ENCODE assay signal across 15 cellular contexts in genomic region chr5:34570143-34570542, GRCh38.
DNase-seq lines count a peak whose midpoint lies in the region; ATAC-seq and TF ChIP-seq lines count a peak whose summit lies in the region.
"Had no signal": no experiment of that assay in that cellular context is flagged by ENCODE, and none has a peak within 500 bp of the region (broad histone marks: within the 10 kb centered on the region; RNA-seq: fewer than 3 reads in every experiment).

No MANE protein-coding gene starts in this region.

- H3K36me3 ChIP-seq in PC-9 (ENCODE audit: low read depth) (no peaks in the 10 kb centered on the region), fibroblast of lung (ENCODE audit: control insufficient read depth, insufficient read depth, low read length) (no peaks in the 10 kb centered on the region)

- peaks cover 18% of the 10 kb centered on the region for H3K4me1 Mint-ChIP-seq in osteocyte (ENCODE audit: unreplicated experiment)

- TF ChIP-seq CTCF in AG04450 (IDR thresholded peaks at IDR 0.05; ENCODE audit: low read depth, low read length) (no peak), PC-9 (conservative IDR thresholded peaks at IDR 0.05) (no peak), fibroblast of lung (conservative IDR thresholded peaks at IDR 0.05 in 1 of 2, IDR thresholded peaks at IDR 0.05 in 1 of 2; ENCODE audit: low read depth in 1 of 2, low read length in 2 of 2) (no peak), osteocyte (IDR thresholded peaks at IDR 0.05) (no peak), GM13977 (IDR thresholded peaks at IDR 0.05; ENCODE audit: extremely low read depth, insufficient read depth, missing control alignments) (no peak)

- H3K4me1 ChIP-seq in PC-9 (replicated peaks; ENCODE audit: insufficient read depth), result peaks cover 17% of the 10 kb centered on the region
- peaks cover 23% of the 10 kb centered on the region for H3K4me1 ChIP-seq in fibroblast of lung (ENCODE audit: control insufficient read depth, extremely low read depth, insufficient read depth, low read length)

- BruUV-seq in PC-9 (replicated peaks; lab: Mats Ljungman, UMichigan), result no TSS peak

- H4K20me1 ChIP-seq in PC-9 (ENCODE audit: insufficient read depth) (no peaks in the 10 kb centered on the region), fibroblast of lung (ENCODE audit: control insufficient read depth, extremely low read depth, insufficient read depth, low read length) (no peaks in the 10 kb centered on the region)

- H3K9me3 ChIP-seq in AG04450 (ENCODE audit: control insufficient read depth, insufficient read depth, low read length) (no peaks in the 10 kb centered on the region), PC-9 (ENCODE audit: insufficient read depth, low read depth) (no peaks in the 10 kb centered on the region), fibroblast of lung (ENCODE audit: control insufficient read depth, insufficient read depth, low read depth, low read length) (no peaks in the 10 kb centered on the region)

- no peaks in the 10 kb centered on the region for H3K36me3 Mint-ChIP-seq in osteocyte (ENCODE audit: unreplicated experiment)

- no peaks in the 10 kb centered on the region for H3K79me2 ChIP-seq in PC-9 (ENCODE audit: low read depth)
- no peaks in the 10 kb centered on the region for H3K79me2 ChIP-seq in fibroblast of lung (ENCODE audit: control insufficient read depth, insufficient read depth, low read length)

- POLR2A ChIA-PET in AG04450 (lab: Yijun Ruan, JAX), result interaction anchor here (1.6 kb wide), 1 partner anchor 86 kb away, joined by 5 read pairs; the partner anchor contains the start of gene RAI14
- POLR2A ChIA-PET in PC-9 (lab: Charles Lee; ENCODE audit: unreplicated experiment), result interaction anchor here (0.6 kb wide), 2 partner anchors 17 to 86 kb away, joined by 3 to 5 read pairs; partner anchors contain the start of gene RAI14

- CTCF ChIA-PET in AG04450 (lab: Charles Lee) (no interaction called here), PC-9 (lab: Charles Lee) (no interaction called here)

- H3F3A ChIP-seq in PC-9 (ENCODE audit: insufficient read depth, low read depth), result no peaks in the 10 kb centered on the region; the same call in 1 of the 2 replicates

- peak overlapping the region; percentile 39 for H3K27ac Mint-ChIP-seq in osteocyte (ENCODE audit: unreplicated experiment)
- H3K27ac Mint-ChIP-seq: CD4-positive, alpha-beta T cell had no signal

- DNase-seq in AG04450 (ENCODE audit: low read depth, low spot score) (no peak), PC-9 (no peak), fibroblast of lung (ENCODE audit: low read depth in 2 of 2) (no peak), osteocyte (ENCODE audit: extremely low spot score, unreplicated experiment) (no peak), NCI-H345 (lab: John Stamatoyannopoulos, UW) (no peak), GM13977 (ENCODE audit: low spot score) (no peak)
- DNase-seq: CD4-positive, alpha-beta T cell; H9; KBM-7; MV-4-11; NCI-H1417; NCI-H2081; NCI-H510A treated with DMSO at 0.1 percent for 48 hours had no signal

- no peaks in the 10 kb centered on the region for H3K27me3 Mint-ChIP-seq in osteocyte (ENCODE audit: unreplicated experiment)

- no peak overlapping the region for H3K4me2 ChIP-seq in PC-9
- no peak overlapping the region for H3K4me2 ChIP-seq in fibroblast of lung (ENCODE audit: extremely low read depth, insufficient read depth, low read length)

- H3K4me3 ChIP-seq in AG04450 (ENCODE audit: low read depth, low read length), result no peak overlapping the region
- no peak overlapping the region for H3K4me3 ChIP-seq in PC-9
- H3K4me3 ChIP-seq in fibroblast of lung (replicated peaks in 1 of 4; ENCODE audit: control extremely low read depth in 1 of 4, insufficient read depth in 1 of 4, low read depth in 3 of 4, low read length in 4 of 4), result no peak overlapping the region

- intact Hi-C loops in PC-9 (cut with micrococcal nuclease; ENCODE audit: unreplicated experiment), result no loop called here

- no peak overlapping the region for H3K9ac ChIP-seq in fibroblast of lung (ENCODE audit: insufficient read depth, low read length)

- H3K4me3 Mint-ChIP-seq in osteocyte (ENCODE audit: unreplicated experiment), result no peak overlapping the region
- H3K4me3 Mint-ChIP-seq: CD4-positive, alpha-beta T cell; H9 had no signal

- no peaks in the 10 kb centered on the region for H3K9me3 Mint-ChIP-seq in osteocyte (ENCODE audit: unreplicated experiment)
- H3K9me3 Mint-ChIP-seq: CD4-positive, alpha-beta T cell; H9 had no signal

- no peaks in the 10 kb centered on the region for H3K9me2 ChIP-seq in PC-9 (ENCODE audit: insufficient read depth)

- in situ Hi-C loops in GM13977 (cut with MboI; ENCODE audit: low pct_unique_long_range_greater_than_20kb, low sequenced_read_pairs, unreplicated experiment), result no loop called here

- ATAC-seq in HG02798 (IDR thresholded peaks at IDR 0.05; ENCODE audit: poor library complexity, unreplicated experiment), result no peak
- ATAC-seq in HG03342 (IDR thresholded peaks at IDR 0.05; ENCODE audit: unreplicated experiment), result no peak

- H3K27ac ChIP-seq in AG04450 (ENCODE audit: low read depth, low read length) (peak overlapping the region; percentile 94), PC-9 (peak overlapping the region; percentile 62), fibroblast of lung (ENCODE audit: insufficient read depth, low read length) (peak overlapping the region; percentile 90)

- H3K27me3 ChIP-seq in AG04450 (ENCODE audit: control insufficient read depth, insufficient read depth, low read length), result no peaks in the 10 kb centered on the region
- H3K27me3 ChIP-seq in PC-9 (ENCODE audit: insufficient read depth, low read depth), result no peaks in the 10 kb centered on the region
- H3K27me3 ChIP-seq in fibroblast of lung (ENCODE audit: control insufficient read depth, insufficient read depth, low read length), result no peaks in the 10 kb centered on the region

- H2AFZ ChIP-seq in PC-9 (no peak overlapping the region), fibroblast of lung (ENCODE audit: low read length) (no peak overlapping the region)
